22 cellular contexts compared by ENCODE assay signal in the genomic region with DNA sequence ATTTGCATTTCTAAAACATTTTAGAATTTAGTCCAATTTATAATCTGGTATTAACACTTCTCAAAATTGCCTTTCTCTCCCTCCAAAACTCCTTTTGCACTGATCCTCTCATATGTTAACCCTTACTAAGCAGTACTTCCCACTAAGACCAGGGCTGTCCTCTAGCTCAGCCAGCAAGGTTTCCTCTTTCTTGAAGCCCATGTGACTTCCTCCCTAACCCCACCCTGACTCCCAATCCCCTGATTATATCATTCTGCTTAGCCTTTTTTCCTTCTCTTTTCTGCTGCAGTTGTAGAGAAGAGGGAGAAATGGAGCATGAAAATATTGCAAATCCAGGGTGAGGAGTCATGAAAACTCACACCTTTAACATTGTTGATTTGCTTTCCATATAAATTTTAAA.
DNase-seq lines count a peak whose midpoint lies in the region; ATAC-seq, FAIRE-seq and TF ChIP-seq lines count a peak whose summit lies in the region.
"Had no signal": no experiment of that assay in that cellular context is flagged by ENCODE, and none has a peak within 500 bp of the region (broad histone marks: within the 10 kb centered on the region; RNA-seq: fewer than 3 reads in every experiment).

No MANE protein-coding gene starts in this region.

- H3K4me1 ChIP-seq in right atrium auricular region (no peaks in the 10 kb centered on the region), heart right ventricle (peaks cover 0 to 38% (median 11%) of the 10 kb centered on the region in 9 donors)
- H3K4me1 ChIP-seq: A549 had no signal

- TF ChIP-seq CTCF in right atrium auricular region (IDR thresholded peaks at IDR 0.05) (no peak), heart right ventricle (IDR thresholded peaks at IDR 0.05) (no peak), D721Med (IDR thresholded peaks at IDR 0.05; ENCODE audit: insufficient read depth, missing control alignments) (no peak)

- intact Hi-C loops in Right ventricle myocardium superior (cut with DNase I): no loop called here
- intact Hi-C loops in heart right ventricle (cut with DNase I): no loop called here

- no peaks in the 10 kb centered on the region for H3K27me3 ChIP-seq in right atrium auricular region
- no peaks in the 10 kb centered on the region for H3K27me3 ChIP-seq in heart right ventricle
- H3K27me3 ChIP-seq: transverse colon had no signal

- H3K36me3 ChIP-seq in right atrium auricular region (no peaks in the 10 kb centered on the region), heart right ventricle (no peaks in the 10 kb centered on the region)
- H3K36me3 ChIP-seq: transverse colon had no signal

- DNase-seq in Right ventricle myocardium superior (no peak), right atrium auricular region (ENCODE audit: low spot score) (no peak), OCI-M1 (lab: John Stamatoyannopoulos, UW) (peak; percentile 89), heart right ventricle (no peak), D721Med (ENCODE audit: insufficient read length, low spot score) (no peak)
- DNase-seq in stimulated activated CD4-positive, alpha-beta T cell treated with anti-CD3 and anti-CD28 coated beads, Interleukin-12 subunit alpha, Interleukin-12 subunit beta, amount 100 ng/mL, for 4 hours: no peak
- DNase-seq in activated T-cell treated with anti-CD3 and anti-CD28 coated beads, Interleukin-2, amount 50 U/mL, for 48 hours: no peak
- DNase-seq: anterior cingulate cortex; CD4-positive, alpha-beta memory T cell; EL; erythroblast; islet precursor cell; KG1; midbrain; NCI-H146; NCI-H226; transverse colon had no signal

- peak; percentile 67 for ATAC-seq in Right ventricle myocardium superior (ENCODE audit: poor library complexity)
- ATAC-seq in heart right ventricle: peak in 6 of 8 donors; percentile 57 to 75 (median 67)
- ATAC-seq in GM21737 (IDR thresholded peaks at IDR 0.05; ENCODE audit: unreplicated experiment): no peak
- ATAC-seq: A549; stimulated activated effector memory CD8-positive, alpha-beta T cell treated with anti-CD3 and anti-CD28 coated beads, Interleukin-12 subunit alpha, Interleukin-12 subunit beta, amount 100 ng/mL, for 72 hours had no signal

- H3K4me3 ChIP-seq in right atrium auricular region (no peak overlapping the region), heart right ventricle (no peak overlapping the region)
- H3K4me3 ChIP-seq: A549, smooth muscle cell, transverse colon had no signal

- H3K27ac ChIP-seq in right atrium auricular region (no peak overlapping the region), heart right ventricle (no peak overlapping the region)
- H3K27ac ChIP-seq: A549, transverse colon had no signal

- H3K9me3 ChIP-seq in right atrium auricular region (peaks cover 0 to 6% of the 10 kb centered on the region in 2 donors), heart right ventricle (peaks cover 0 to 17% (median 0%) of the 10 kb centered on the region in 11 donors)
- H3K9me3 ChIP-seq: A549, transverse colon had no signal

- no peak for FAIRE-seq in D721Med (lab: Jason Lieb, UNC)
- FAIRE-seq: A549, colon had no signal
